4 cellular contexts compared by ENCODE assay signal in the genomic region with DNA sequence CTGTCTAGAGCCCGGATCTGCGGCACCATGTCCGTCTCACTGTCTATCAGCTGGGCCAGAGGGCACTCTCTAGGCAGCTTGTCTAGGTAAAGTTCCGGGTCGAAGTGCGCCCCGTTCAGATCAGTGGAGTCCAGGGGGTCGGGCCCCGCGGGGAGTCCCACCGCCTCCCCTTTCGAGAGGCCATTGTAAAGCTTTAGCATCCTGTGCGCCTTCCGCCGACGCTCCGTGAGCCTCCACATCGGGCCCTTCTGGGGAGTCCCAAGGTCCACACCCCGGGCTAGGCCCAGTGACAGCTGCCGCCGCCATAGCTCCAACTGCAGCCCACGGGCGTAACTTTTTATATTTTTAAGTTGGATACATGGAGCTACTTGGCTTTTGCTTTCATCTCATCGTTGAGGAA. TPM values are rescaled to one million over a fixed set of nuclear protein-coding genes. Genes with fewer than 3 reads are reported as not detected.
"Had no signal": no experiment of that assay in that cellular context is flagged by ENCODE, and none has a peak within 500 bp of the region (broad histone marks: within the 10 kb centered on the region; RNA-seq: fewer than 3 reads in every experiment).

No MANE protein-coding gene starts in this region.

RNA-seq across cellular contexts. Expression of a gene that starts 50.5 kb away (rescaled TPM):
- total RNA-seq: M059J, MCF 10A, NCI-H460 had no signal

RNA-seq across cellular contexts. Expression of a gene that starts 53.6 kb away (rescaled TPM):
- total RNA-seq: LHCN-M2, M059J, MCF 10A, NCI-H460 had no signal
